ENCODE assay signal across 19 cellular contexts in the genomic region with DNA sequence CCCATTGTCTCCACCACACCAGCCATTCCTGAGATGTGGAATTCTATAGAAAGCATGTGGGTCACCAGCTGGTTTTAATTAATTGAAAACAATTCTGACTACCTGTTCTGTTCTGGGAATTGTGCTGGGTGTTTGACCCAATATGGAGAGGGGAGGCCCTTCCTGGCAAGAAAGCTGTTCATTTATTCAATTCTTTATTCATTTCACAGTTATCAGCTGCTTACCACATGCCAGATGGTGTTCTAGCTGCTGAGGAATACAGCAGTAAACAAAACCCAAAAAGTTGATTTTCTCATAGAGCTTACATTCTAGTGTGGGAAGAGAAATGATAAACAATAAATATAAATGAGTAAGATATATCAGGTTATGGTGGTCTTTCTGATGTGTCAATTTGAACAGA.
"Had no signal": no experiment of that assay in that cellular context is flagged by ENCODE, and none has a peak within 500 bp of the region (broad histone marks: within the 10 kb centered on the region; RNA-seq: fewer than 3 reads in every experiment).

No MANE protein-coding gene starts in this region.

- H3K4me3 ChIP-seq: gastroesophageal sphincter, heart right ventricle, lower lobe of right lung, right atrium auricular region, skin epidermis had no signal

- H3K27me3 ChIP-seq: gastroesophageal sphincter, heart right ventricle, right atrium auricular region had no signal

- DNase-seq: activated CD4-positive, alpha-beta memory T cell treated with anti-CD3 and anti-CD28 coated beads, Interleukin-2, amount 10 ng/mL, durations not matched to agents 7 days and 5 days; activated CD4-positive, alpha-beta T cell treated with anti-CD3 and anti-CD28 coated beads for 4 hours; activated effector memory CD4-positive, alpha-beta T cell treated with Interleukin-2 at 50 U/mL for 16 hours; activated T-cell treated with anti-CD3 and anti-CD28 coated beads, Interleukin-2, amount 50 U/mL, for 24 hours; caudate nucleus; cortex of kidney; effector memory CD4-positive, alpha-beta T cell; heart right ventricle; left colon; lower lobe of right lung; nephron progenitor cell; occipital lobe; stimulated activated CD4-positive, alpha-beta T cell treated with anti-CD3 and anti-CD28 coated beads, Interleukin-4, amount 100 ng/mL, for 4 hours; stimulated activated naive CD8-positive, alpha-beta T cell treated with anti-CD3 and anti-CD28 coated beads, Interleukin-15, Interleukin-2, amounts not matched to agents 100 U/mL and 50 U/mL, for 24 hours; T-helper 2 cell had no signal

- H3K9me3 ChIP-seq: gastroesophageal sphincter, heart right ventricle, lower lobe of right lung, right atrium auricular region had no signal

- H3K27ac ChIP-seq: gastroesophageal sphincter, heart right ventricle, lower lobe of right lung, right atrium auricular region had no signal

- ATAC-seq: gastroesophageal sphincter; stimulated activated naive CD8-positive, alpha-beta T cell treated with anti-CD3 and anti-CD28 coated beads, Interleukin-15, Interleukin-2, amounts not matched to agents 100 U/mL and 50 U/mL, for 24 hours; WTC11 had no signal

- H3K36me3 ChIP-seq: gastroesophageal sphincter, heart right ventricle, lower lobe of right lung, right atrium auricular region had no signal
